7 cellular contexts compared by ENCODE assay signal in genomic region chr5:126594676-126595485, GRCh38. TPM values are rescaled to one million over a fixed set of nuclear protein-coding genes. Genes with fewer than 3 reads are reported as not detected.
DNase-seq lines count a peak whose midpoint lies in the region; ATAC-seq and TF ChIP-seq lines count a peak whose summit lies in the region.

Gene ALDH7A1 (minus strand): TSS chr5:126595219. CDS start chr5:126595198, 21 bp downstream.

- DNase-seq in NCI-H2171 treated with DMSO at 0.1 percent for 48 hours (lab: John Stamatoyannopoulos, UW) = peak; percentile 54
- DNase-seq in activated CD4-positive, alpha-beta T cell treated with anti-CD3 and anti-CD28 coated beads, Interleukin-2, amount 50 U/mL, for 24 hours (ENCODE audit: low read depth in 1 of 2, low spot score in 1 of 2) = peak; percentile 8 to 10
- DNase-seq in effector CD4-positive, alpha-beta T cell = peak; percentile 4
- DNase-seq in stimulated activated CD4-positive, alpha-beta T cell treated with anti-CD3 and anti-CD28 coated beads, Interleukin-2, amount 100 ng/mL, for 4 hours (ENCODE audit: low read depth) = peak; percentile 11

- TF ChIP-seq RAD21 in liver (IDR thresholded peaks at IDR 0.05) = peak; percentile 79 to 81

- H3K27ac ChIP-seq in liver (ENCODE audit: low read depth in 1 of 2, low read length in 2 of 2) = peak within 1 kb of the TSS; percentile 80 to 81

- H3K4me3 ChIP-seq in liver (ENCODE audit: low read depth in 1 of 3, low read length in 3 of 3) = peak within 1 kb of the TSS; percentile 71 to 88 (median 83)

- peaks cover 0 to 23% (median 17%) of the 10 kb centered on the region in 4 donors for H3K4me1 ChIP-seq in liver (ENCODE audit: control insufficient read depth in 4 of 4, insufficient read depth in 4 of 4, low read length in 3 of 4)

- peak; percentile 62 for TF ChIP-seq CTCF in liver (IDR thresholded peaks at IDR 0.05; ENCODE audit: low read depth, low read length, missing input control)

- no peaks in the 10 kb centered on the region for H3K9me3 ChIP-seq in liver (ENCODE audit: control insufficient read depth in 4 of 4, low read length in 3 of 4)

- under 1% methylated on average over 49 of the region's 49 CpGs for WGBS in liver

- ATAC-seq in GM18502 (IDR thresholded peaks at IDR 0.05; ENCODE audit: poor library complexity, unreplicated experiment) (peak; percentile 91), HG02840 (IDR thresholded peaks at IDR 0.05; ENCODE audit: low FRiP score, unreplicated experiment) (peak; percentile 77)

- H3K36me3 ChIP-seq in liver (ENCODE audit: control insufficient read depth in 4 of 4, insufficient read depth in 3 of 4, low read depth in 1 of 4, low read length in 3 of 4) = peaks cover 0 to 3% (median 0%) of the 10 kb centered on the region in 4 donors

- peak within 1 kb of the TSS; percentile 44 to 72 for H3K9ac ChIP-seq in liver (ENCODE audit: low read depth in 1 of 2, low read length in 2 of 2)

- no peaks in the 10 kb centered on the region for H3K27me3 ChIP-seq in liver (ENCODE audit: control insufficient read depth in 4 of 4, insufficient read depth in 4 of 4, low read length in 3 of 4)

TF ChIP-seq in liver, 16 proteins besides CTCF, POLR2A, EP300 and RAD21:
- TF ChIP-seq HNF4A (conservative IDR thresholded peaks at IDR 0.05) (peak; percentile 46 to 68), MAX (IDR thresholded peaks at IDR 0.05) (peak; percentile 73), NR2F2 (IDR thresholded peaks at IDR 0.05) (peak; percentile 93), TAF1 (conservative IDR thresholded peaks at IDR 0.05) (peak; percentile 91), EGR1 (IDR thresholded peaks at IDR 0.05; ENCODE audit: low read depth in 2 of 2) (peak in 1 of 2 donors; percentile 58), SP1 (IDR thresholded peaks at IDR 0.05) (peak; percentile 78), FOXA1 (IDR thresholded peaks at IDR 0.05) (peak; percentile 29), RXRA (IDR thresholded peaks at IDR 0.05) (peak; percentile 46 to 75), JUND (IDR thresholded peaks at IDR 0.05) (peak in 1 of 2 donors; percentile 20), REST (IDR thresholded peaks at IDR 0.05) (peak; percentile 88), GABPA (IDR thresholded peaks at IDR 0.05 in 1 of 2, conservative IDR thresholded peaks at IDR 0.05 in 1 of 2) (peak in 1 of 2 donors; percentile 87), FOXA2 (IDR thresholded peaks at IDR 0.05) (no peak), ZBTB33 (IDR thresholded peaks at IDR 0.05) (peak; percentile 66), HNF4G (IDR thresholded peaks at IDR 0.05) (no peak), YY1 (IDR thresholded peaks at IDR 0.05) (peak; percentile 82), ATF3 (IDR thresholded peaks at IDR 0.05) (peak; percentile 10)

RNA-seq across cellular contexts. Expression of gene ALDH7A1, which starts in this region (rescaled TPM):
- 10 to 100 TPM; 47.7 to 64.8 TPM for total RNA-seq in liver
- 10 to 100 TPM; 52.1 to 86.9 TPM for polyA plus RNA-seq in liver

Comparison
In these comparisons a context has a peak if more than half of its experiments do, and no peak if none do; other contexts are left out.
1. Peak in every context shown above with its lines: DNase-seq, ATAC-seq, H3K4me3 ChIP-seq and H3K27ac ChIP-seq.
2. DNase-seq: peak in every context shown above with its lines; median percentile 54 in NCI-H2171 treated with DMSO at 0.1 percent for 48 hours; 11 in stimulated activated CD4-positive, alpha-beta T cell treated with anti-CD3 and anti-CD28 coated beads, Interleukin-2, amount 100 ng/mL, for 4 hours; 9 in activated CD4-positive, alpha-beta T cell treated with anti-CD3 and anti-CD28 coated beads, Interleukin-2, amount 50 U/mL, for 24 hours; 4 in effector CD4-positive, alpha-beta T cell.